ENCODE assay signal across 17 cellular contexts in the genomic region with DNA sequence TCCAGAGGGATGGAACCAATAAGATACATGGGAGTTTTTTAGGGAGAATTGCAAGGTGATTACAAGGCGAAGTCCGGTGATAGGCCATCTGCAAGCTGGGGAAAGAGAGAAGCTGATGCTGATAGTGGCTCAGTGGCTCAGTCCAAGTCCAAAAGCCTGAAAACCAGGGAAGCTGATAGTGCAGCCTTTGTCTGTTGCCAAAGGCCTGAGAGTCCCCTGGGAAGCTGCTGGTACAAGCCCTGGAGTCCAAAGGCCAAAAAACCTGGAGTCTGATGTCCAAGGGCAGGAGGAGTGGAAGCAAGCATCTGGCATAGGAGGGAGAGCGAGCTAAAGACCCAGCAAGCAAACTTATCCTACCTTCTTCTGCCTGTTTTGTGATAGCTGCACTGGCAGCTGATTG.
"Had no signal": no experiment of that assay in that cellular context is flagged by ENCODE, and none has a peak within 500 bp of the region (broad histone marks: within the 10 kb centered on the region; RNA-seq: fewer than 3 reads in every experiment).

No MANE protein-coding gene starts in this region.

- DNase-seq: activated CD4-positive, alpha-beta memory T cell treated with anti-CD3 and anti-CD28 coated beads, Interleukin-2, amount 10 ng/mL, durations not matched to agents 7 days and 5 days; activated effector memory CD4-positive, alpha-beta T cell treated with Interleukin-2 at 50 U/mL for 16 hours; body of pancreas; dermis blood vessel endothelial cell; immature natural killer cell; occipital lobe; stimulated activated CD4-positive, alpha-beta T cell treated with anti-CD3 and anti-CD28 coated beads, Interleukin-2, amount 100 ng/mL, for 24 hours; stimulated activated naive CD8-positive, alpha-beta T cell treated with anti-CD3 and anti-CD28 coated beads, Interleukin-15, Interleukin-2, amounts not matched to agents 100 U/mL and 50 U/mL, for 24 hours; T-helper 9 cell had no signal

- H3K9me3 ChIP-seq: body of pancreas, prostate gland had no signal

- H3K9me3 Mint-ChIP-seq: activated CD4-positive, alpha-beta memory T cell treated with anti-CD3 and anti-CD28 coated beads, Interleukin-2, amount 10 ng/mL, durations not matched to agents 7 days and 5 days; activated naive CD4-positive, alpha-beta T cell treated with anti-CD3 and anti-CD28 coated beads, Interleukin-2, amount 50 U/mL, for 24 hours; immature natural killer cell; memory B cell; nephron had no signal

- ATAC-seq: body of pancreas; esophagus mucosa; sciatic nerve; stimulated activated naive CD8-positive, alpha-beta T cell treated with anti-CD3 and anti-CD28 coated beads, Interleukin-15, Interleukin-2, amounts not matched to agents 100 U/mL and 50 U/mL, for 24 hours had no signal

- H3K27me3 Mint-ChIP-seq: activated CD4-positive, alpha-beta memory T cell treated with anti-CD3 and anti-CD28 coated beads, Interleukin-2, amount 10 ng/mL, durations not matched to agents 7 days and 5 days; activated naive CD4-positive, alpha-beta T cell treated with anti-CD3 and anti-CD28 coated beads, Interleukin-2, amount 50 U/mL, for 24 hours; memory B cell had no signal

- H3K4me3 ChIP-seq: body of pancreas, prostate gland had no signal

- H3K4me1 Mint-ChIP-seq: nephron had no signal

- H3K27me3 ChIP-seq: body of pancreas had no signal

- H3K36me3 ChIP-seq: prostate gland had no signal

- H3K4me3 Mint-ChIP-seq: activated CD4-positive, alpha-beta memory T cell treated with anti-CD3 and anti-CD28 coated beads, Interleukin-2, amount 10 ng/mL, durations not matched to agents 7 days and 5 days; activated naive CD4-positive, alpha-beta T cell treated with anti-CD3 and anti-CD28 coated beads, Interleukin-2, amount 50 U/mL, for 24 hours; immature natural killer cell; memory B cell; nephron had no signal

- H3K27ac Mint-ChIP-seq: activated naive CD4-positive, alpha-beta T cell treated with anti-CD3 and anti-CD28 coated beads, Interleukin-2, amount 50 U/mL, for 24 hours; nephron had no signal

- H3K4me1 ChIP-seq: prostate gland had no signal

- H3K27ac ChIP-seq: body of pancreas, prostate gland, VCaP had no signal

- FAIRE-seq: endometrium had no signal
